18 cellular contexts compared by ENCODE assay signal in the genomic region with DNA sequence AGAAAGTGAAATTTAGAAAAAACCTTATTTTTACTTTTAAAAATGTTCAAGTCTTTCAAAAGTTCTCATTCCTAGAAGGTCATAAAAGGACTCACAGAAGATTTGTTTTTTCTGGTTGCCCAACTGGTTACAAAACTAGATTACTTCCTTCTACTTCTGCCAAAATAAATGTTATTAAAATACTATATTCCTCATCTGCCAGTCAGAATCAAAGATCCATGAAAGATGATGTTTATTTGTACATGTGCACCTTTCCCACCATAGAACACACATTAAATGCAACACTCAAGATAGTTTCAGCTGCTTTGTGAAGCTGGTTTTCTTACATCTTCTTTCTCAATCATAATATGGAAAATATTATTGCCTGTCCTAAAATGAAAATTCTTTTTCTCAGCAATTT.
"Had no signal": no experiment of that assay in that cellular context is flagged by ENCODE, and none has a peak within 500 bp of the region (broad histone marks: within the 10 kb centered on the region; RNA-seq: fewer than 3 reads in every experiment).

No MANE protein-coding gene starts in this region.

- H3K4me3 ChIP-seq: coronary artery, gastroesophageal sphincter, heart right ventricle, mucosa of descending colon, right lobe of liver, spleen, testis had no signal

- ATAC-seq: gastroesophageal sphincter; heart right ventricle; mucosa of descending colon; stimulated activated memory B cell treated with anti-CD40 and anti-IgM and Interleukin-4, amounts not matched to agents 10 μg/mL and 1 μg/mL and 100 μg/mL, for 72 hours had no signal

- H3K27ac ChIP-seq: coronary artery, gastroesophageal sphincter, heart right ventricle, right lobe of liver, spleen, testis had no signal

- H3K36me3 ChIP-seq: gastroesophageal sphincter, heart right ventricle, right lobe of liver, spleen had no signal

- H3K27me3 ChIP-seq: gastroesophageal sphincter, heart right ventricle, right lobe of liver, spleen, testis had no signal

- H3K9me3 ChIP-seq: gastroesophageal sphincter, heart right ventricle, mucosa of descending colon, right lobe of liver, spleen, testis had no signal

- H3K4me1 ChIP-seq: heart right ventricle, right lobe of liver, spleen, testis had no signal

- DNase-seq: activated B cell treated with CpG ODN at 0.5 μM for 24 hours; activated CD4-positive, alpha-beta memory T cell treated with anti-CD3 and anti-CD28 coated beads for 36 hours; activated CD4-positive, alpha-beta T cell treated with anti-CD3 and anti-CD28 coated beads for 4 hours; activated T-cell treated with anti-CD3 and anti-CD28 coated beads for 4 hours; amniotic stem cell; central memory CD4-positive, alpha-beta T cell; heart right ventricle; kidney glomerular epithelial cell; mesenchymal stem cell; mucosa of descending colon; naive B cell; right lobe of liver; spleen; stimulated activated CD4-positive, alpha-beta T cell treated with anti-CD3 and anti-CD28 coated beads, Interleukin-4, amount 100 ng/mL, for 4 hours; testis had no signal
